29 cellular contexts compared by ENCODE assay signal in genomic region chr14:60594077-60594476, GRCh38. TPM values are rescaled to one million over a fixed set of nuclear protein-coding genes. Genes with fewer than 3 reads are reported as not detected.
"Had no signal": no experiment of that assay in that cellular context is flagged by ENCODE, and none has a peak within 500 bp of the region (broad histone marks: within the 10 kb centered on the region; RNA-seq: fewer than 3 reads in every experiment).

No MANE protein-coding gene starts in this region.

- H3K4me3 ChIP-seq: coronary artery, dorsolateral prefrontal cortex, ovary, prostate gland, skin epidermis, uterus had no signal

- DNase-seq: activated CD4-positive, alpha-beta memory T cell treated with anti-CD3 and anti-CD28 coated beads, Interleukin-2, amount 10 ng/mL, durations not matched to agents 7 days and 5 days; activated CD4-positive, alpha-beta T cell treated with anti-CD3 and anti-CD28 coated beads for 1 hour; activated CD4-positive, alpha-beta T cell treated with anti-CD3 and anti-CD28 coated beads, Interleukin-2, amount 10 ng/mL, durations not matched to agents 7 days and 5 days; activated gamma-delta T cell treated with Interleukin-2 at 50 U/mL for 16 hours; activated naive CD4-positive, alpha-beta T cell treated with anti-CD3 and anti-CD28 coated beads, Interleukin-2, amount 50 U/mL, for 16 hours; activated T-cell treated with anti-CD3 and anti-CD28 coated beads, Interleukin-2, amount 50 U/mL, for 4 hours; amniotic stem cell; brain microvascular endothelial cell; dorsolateral prefrontal cortex; effector memory CD4-positive, alpha-beta T cell; islet precursor cell; mammary epithelial cell; ovary; retina; stimulated activated CD4-positive, alpha-beta T cell treated with anti-CD3 and anti-CD28 coated beads, Interleukin-12 subunit alpha, Interleukin-12 subunit beta, amount 100 ng/mL, for 4 hours; stimulated activated CD4-positive, alpha-beta T cell treated with anti-CD3 and anti-CD28 coated beads, Interleukin-4, amount 100 ng/mL, for 24 hours; stimulated activated naive CD8-positive, alpha-beta T cell treated with anti-CD3 and anti-CD28 coated beads, Interleukin-15, amount 100 ng/mL, for 72 hours; substantia nigra; uterus had no signal

- H3K4me1 ChIP-seq: prostate gland, uterus had no signal

- ATAC-seq: activated T-cell treated with anti-CD3 and anti-CD28 coated beads, Interleukin-2, amount 50 U/mL, for 4 hours; activated T-helper 17 cell treated with anti-CD3 and anti-CD28 coated beads, Interleukin-2, amount 50 U/mL, for 72 hours; sciatic nerve; stimulated activated effector memory CD8-positive, alpha-beta T cell treated with anti-CD3 and anti-CD28 coated beads, Interleukin-12 subunit alpha, Interleukin-12 subunit beta, amount 100 ng/mL, for 72 hours; stimulated activated naive CD8-positive, alpha-beta T cell treated with anti-CD3 and anti-CD28 coated beads, Interleukin-15, amount 100 ng/mL, for 72 hours had no signal

- H3K27me3 Mint-ChIP-seq: type B pancreatic cell had no signal

- H3K9me3 Mint-ChIP-seq: activated CD4-positive, alpha-beta memory T cell treated with anti-CD3 and anti-CD28 coated beads, Interleukin-2, amount 10 ng/mL, durations not matched to agents 7 days and 5 days; activated CD4-positive, alpha-beta T cell treated with anti-CD3 and anti-CD28 coated beads, Interleukin-2, amount 10 ng/mL, durations not matched to agents 7 days and 5 days; activated T-cell treated with anti-CD3 and anti-CD28 coated beads, Interleukin-2, amount 50 U/mL, for 4 hours; activated T-helper 17 cell treated with anti-CD3 and anti-CD28 coated beads, Interleukin-2, amount 50 U/mL, for 72 hours; stimulated activated effector memory CD8-positive, alpha-beta T cell treated with anti-CD3 and anti-CD28 coated beads, Interleukin-12 subunit alpha, Interleukin-12 subunit beta, amount 100 ng/mL, for 72 hours; stimulated activated naive CD8-positive, alpha-beta T cell treated with anti-CD3 and anti-CD28 coated beads, Interleukin-15, amount 100 ng/mL, for 72 hours; type B pancreatic cell had no signal

- H3K9me3 ChIP-seq: ovary, prostate gland, uterus had no signal

- H3K36me3 Mint-ChIP-seq: stimulated activated effector memory CD8-positive, alpha-beta T cell treated with anti-CD3 and anti-CD28 coated beads, Interleukin-12 subunit alpha, Interleukin-12 subunit beta, amount 100 ng/mL, for 72 hours; type B pancreatic cell had no signal

- H3K4me3 Mint-ChIP-seq: activated CD4-positive, alpha-beta memory T cell treated with anti-CD3 and anti-CD28 coated beads, Interleukin-2, amount 10 ng/mL, durations not matched to agents 7 days and 5 days; activated CD4-positive, alpha-beta T cell treated with anti-CD3 and anti-CD28 coated beads, Interleukin-2, amount 10 ng/mL, durations not matched to agents 7 days and 5 days; activated T-cell treated with anti-CD3 and anti-CD28 coated beads, Interleukin-2, amount 50 U/mL, for 4 hours; activated T-helper 17 cell treated with anti-CD3 and anti-CD28 coated beads, Interleukin-2, amount 50 U/mL, for 72 hours; stimulated activated effector memory CD8-positive, alpha-beta T cell treated with anti-CD3 and anti-CD28 coated beads, Interleukin-12 subunit alpha, Interleukin-12 subunit beta, amount 100 ng/mL, for 72 hours; stimulated activated naive CD8-positive, alpha-beta T cell treated with anti-CD3 and anti-CD28 coated beads, Interleukin-15, amount 100 ng/mL, for 72 hours; type B pancreatic cell had no signal

- H3K27ac ChIP-seq: brain microvascular endothelial cell, coronary artery, dorsolateral prefrontal cortex, ovary, prostate gland, skin epidermis, uterus had no signal

- H3K27ac Mint-ChIP-seq: activated CD4-positive, alpha-beta memory T cell treated with anti-CD3 and anti-CD28 coated beads, Interleukin-2, amount 10 ng/mL, durations not matched to agents 7 days and 5 days; activated CD4-positive, alpha-beta T cell treated with anti-CD3 and anti-CD28 coated beads, Interleukin-2, amount 10 ng/mL, durations not matched to agents 7 days and 5 days; activated T-helper 17 cell treated with anti-CD3 and anti-CD28 coated beads, Interleukin-2, amount 50 U/mL, for 72 hours; stimulated activated effector memory CD8-positive, alpha-beta T cell treated with anti-CD3 and anti-CD28 coated beads, Interleukin-12 subunit alpha, Interleukin-12 subunit beta, amount 100 ng/mL, for 72 hours; stimulated activated naive CD8-positive, alpha-beta T cell treated with anti-CD3 and anti-CD28 coated beads, Interleukin-15, amount 100 ng/mL, for 72 hours; type B pancreatic cell had no signal

- H3K27me3 ChIP-seq: brain microvascular endothelial cell, dorsolateral prefrontal cortex, ovary, uterus had no signal

- H3K36me3 ChIP-seq: brain microvascular endothelial cell, ovary, prostate gland, uterus had no signal

- H3K4me1 Mint-ChIP-seq: activated CD4-positive, alpha-beta memory T cell treated with anti-CD3 and anti-CD28 coated beads, Interleukin-2, amount 10 ng/mL, durations not matched to agents 7 days and 5 days; activated CD4-positive, alpha-beta T cell treated with anti-CD3 and anti-CD28 coated beads, Interleukin-2, amount 10 ng/mL, durations not matched to agents 7 days and 5 days; activated T-helper 17 cell treated with anti-CD3 and anti-CD28 coated beads, Interleukin-2, amount 50 U/mL, for 72 hours; stimulated activated effector memory CD8-positive, alpha-beta T cell treated with anti-CD3 and anti-CD28 coated beads, Interleukin-12 subunit alpha, Interleukin-12 subunit beta, amount 100 ng/mL, for 72 hours; stimulated activated naive CD8-positive, alpha-beta T cell treated with anti-CD3 and anti-CD28 coated beads, Interleukin-15, amount 100 ng/mL, for 72 hours had no signal

RNA-seq across cellular contexts. Expression of gene SIX1, which starts 55.2 kb away (rescaled TPM):
- total RNA-seq: activated CD4-positive, alpha-beta T cell treated with anti-CD3 and anti-CD28 coated beads, Interleukin-2, amount 10 ng/mL, durations not matched to agents 7 days and 5 days; activated T-cell treated with anti-CD3 and anti-CD28 coated beads, Interleukin-2, amount 50 U/mL, for 4 hours; activated T-helper 17 cell treated with anti-CD3 and anti-CD28 coated beads, Interleukin-2, amount 50 U/mL, for 72 hours; liver; mucosa of gallbladder had no signal
- polyA plus RNA-seq: liver, neural cell had no signal
